ENCODE assay signal across 1 cellular context in genomic region chr3:49786357-49787181, GRCh38.
TF ChIP-seq lines count a peak whose summit lies in the region.

Gene IP6K1, minus strand, starts transcription at chr3:49786542. Its CDS starts 38,502 bp downstream, at chr3:49748040.

TF ChIP-seq in K562, 482 proteins besides CTCF, POLR2A, EP300 and RAD21 (continued from another document and continues in another):
- TF ChIP-seq RBBP5 (IDR thresholded peaks at IDR 0.05; ENCODE audit: borderline replicate concordance, insufficient read depth, low read length, poor library complexity, severe bottlenecking) (peak; percentile 80), MTA2 (IDR thresholded peaks at IDR 0.05; ENCODE audit: low read depth) (no peak), ZBED1 (IDR thresholded peaks at IDR 0.05) (no peak), ZNF280A (IDR thresholded peaks at IDR 0.05; ENCODE audit: low read depth, partially characterized antibody) (no peak), NELFE (IDR thresholded peaks at IDR 0.05; ENCODE audit: insufficient read depth, insufficient read length) (no peak), HMGXB4 (CRISPR knock-in tag; IDR thresholded peaks at IDR 0.05) (no peak), CGGBP1 (CRISPR knock-in tag; IDR thresholded peaks at IDR 0.05) (no peak), MEIS2 (IDR thresholded peaks at IDR 0.05; ENCODE audit: partially characterized antibody) (peak; percentile 82), MEF2D (tag; conservative IDR thresholded peaks at IDR 0.05; ENCODE audit: low read depth) (0 out of 2 replicates have a peak, but pooled peaks have one; percentile 67), ETS1 (conservative IDR thresholded peaks at IDR 0.05; ENCODE audit: control insufficient read depth, low read depth, low read length) (no peak), ZNF197 (CRISPR knock-in tag; IDR thresholded peaks at IDR 0.05; ENCODE audit: low read depth) (no peak), THAP12 (CRISPR knock-in tag; IDR thresholded peaks at IDR 0.05) (0 out of 2 replicates have a peak, but pooled peaks have one; percentile 5), E2F1 (CRISPR knock-in tag; IDR thresholded peaks at IDR 0.05) (no peak), ZNF586 (CRISPR knock-in tag; conservative IDR thresholded peaks at IDR 0.05) (no peak), TAF9B (IDR thresholded peaks at IDR 0.05; ENCODE audit: partially characterized antibody) (no peak), HMGN3 (IDR thresholded peaks at IDR 0.05; ENCODE audit: borderline replicate concordance, extremely low read depth, insufficient read length, low read depth, low read length) (peak; percentile 54), ZNF79 (CRISPR knock-in tag; IDR thresholded peaks at IDR 0.05; ENCODE audit: low read depth) (no peak), CTCFL (IDR thresholded peaks at IDR 0.05; ENCODE audit: borderline replicate concordance, insufficient read depth, low read depth, low read length, poor library complexity, severe bottlenecking) (no peak), REST (CRISPR knock-in tag; IDR thresholded peaks at IDR 0.05; ENCODE audit: low read depth) (peak; percentile 70; the same call in 1 of the 2 replicates), BRD4 (IDR thresholded peaks at IDR 0.05) (no peak), NFIC (IDR thresholded peaks at IDR 0.05) (peak; percentile 68), PRMT5 (CRISPR knock-in tag; IDR thresholded peaks at IDR 0.05) (no peak), SIN3B (IDR thresholded peaks at IDR 0.05; ENCODE audit: low read depth) (0 out of 2 replicates have a peak, but pooled peaks have one; percentile 32), UBTF (IDR thresholded peaks at IDR 0.05; ENCODE audit: borderline replicate concordance in 1 of 2, low read depth in 2 of 2, low read length in 2 of 2) (0 out of 4 replicates have a peak, but pooled peaks of 1 of the 2 experiments have one; percentile 18), NCOA1 (IDR thresholded peaks at IDR 0.05; ENCODE audit: low read depth) (no peak), SRSF1 (IDR thresholded peaks at IDR 0.05; ENCODE audit: low read depth, low read length) (no peak), ZNF23 (CRISPR knock-in tag; IDR thresholded peaks at IDR 0.05) (no peak), EP400 (IDR thresholded peaks at IDR 0.05) (peak; percentile 68), ZNF695 (CRISPR knock-in tag; IDR thresholded peaks at IDR 0.05) (no peak), NFYB (IDR thresholded peaks at IDR 0.05; ENCODE audit: extremely low read depth, insufficient read length) (peak; percentile 73), FOXK1 (CRISPR knock-in tag; IDR thresholded peaks at IDR 0.05; ENCODE audit: borderline replicate concordance) (no peak), HINFP (tag; conservative IDR thresholded peaks at IDR 0.05; ENCODE audit: low read depth) (no peak), E2F5 (CRISPR knock-in tag; IDR thresholded peaks at IDR 0.05) (no peak), CBX8 (IDR thresholded peaks at IDR 0.05; ENCODE audit: borderline replicate concordance, extremely low read depth, low read depth, low read length, poor library complexity, severe bottlenecking) (no peak), E2F3 (CRISPR knock-in tag; IDR thresholded peaks at IDR 0.05) (peak; percentile 45; the same call in 1 of the 2 replicates), POLR2H (tag; IDR thresholded peaks at IDR 0.05; ENCODE audit: low read depth) (peak; percentile 45; the same call in 1 of the 2 replicates), MTA1 (IDR thresholded peaks at IDR 0.05; ENCODE audit: borderline replicate concordance) (no peak)
